Comparison of ENCODE assay signal across 1 cellular context in genomic region chr17:41962768-41963434, GRCh38.
TF ChIP-seq lines count a peak whose summit lies in the region.

No MANE protein-coding gene starts in this region.

TF ChIP-seq in HepG2, 621 proteins besides CTCF, POLR2A, EP300 and RAD21 (continued from another document):
- TF ChIP-seq ZBTB20 (CRISPR knock-in tag; IDR thresholded peaks at IDR 0.05; ENCODE audit: borderline replicate concordance, low read depth) (peak; percentile 71; the same call in 1 of the 2 replicates), ZBTB7B (CRISPR knock-in tag; IDR thresholded peaks at IDR 0.05) (peak; percentile 91), RARA (CRISPR knock-in tag; IDR thresholded peaks at IDR 0.05) (0 out of 2 replicates have a peak, but pooled peaks have one; percentile 34), NFKB2 (CRISPR knock-in tag; IDR thresholded peaks at IDR 0.05; ENCODE audit: borderline replicate concordance) (peak; percentile 49; the same call in 1 of the 2 replicates), ZNF121 (CRISPR knock-in tag; IDR thresholded peaks at IDR 0.05) (peak; percentile 68; the same call in 1 of the 2 replicates), GATAD2A (CRISPR knock-in tag; IDR thresholded peaks at IDR 0.05) (peak; percentile 68), ARID4A (CRISPR knock-in tag; IDR thresholded peaks at IDR 0.05; ENCODE audit: borderline replicate concordance) (peak; percentile 47; the same call in 1 of the 2 replicates), FOXK1 (CRISPR knock-in tag; IDR thresholded peaks at IDR 0.05; ENCODE audit: borderline replicate concordance, low read depth) (peak; percentile 36; the same call in 1 of the 2 replicates), SMC3 (IDR thresholded peaks at IDR 0.05; ENCODE audit: low read length) (peak; percentile 90), ZNF547 (CRISPR knock-in tag; IDR thresholded peaks at IDR 0.05) (peak; percentile 87; the same call in 1 of the 2 replicates), KDM5B (CRISPR knock-in tag; IDR thresholded peaks at IDR 0.05; ENCODE audit: borderline replicate concordance) (0 out of 2 replicates have a peak, but pooled peaks have one; percentile 23), ZNF788 (CRISPR knock-in tag; IDR thresholded peaks at IDR 0.05; ENCODE audit: borderline replicate concordance) (peak; percentile 44; the same call in 1 of the 2 replicates), CENPX (CRISPR knock-in tag; IDR thresholded peaks at IDR 0.05) (no peak), ZNF512B (CRISPR knock-in tag; IDR thresholded peaks at IDR 0.05; ENCODE audit: borderline replicate concordance) (0 out of 2 replicates have a peak, but pooled peaks have one; percentile 44), TAF1 (CRISPR knock-in tag; IDR thresholded peaks at IDR 0.05) (no peak), HNF4A (CRISPR knock-in tag; IDR thresholded peaks at IDR 0.05) (peak; percentile 49), ZNF605 (CRISPR knock-in tag; IDR thresholded peaks at IDR 0.05) (peak; percentile 66; the same call in 1 of the 2 replicates), HIVEP1 (CRISPR knock-in tag; IDR thresholded peaks at IDR 0.05) (0 out of 2 replicates have a peak, but pooled peaks have one; percentile 36), ZSCAN25 (CRISPR knock-in tag; IDR thresholded peaks at IDR 0.05) (peak; percentile 59; the same call in 1 of the 2 replicates), SAP130 (CRISPR knock-in tag; IDR thresholded peaks at IDR 0.05; ENCODE audit: low read depth) (peak; percentile 44; the same call in 1 of the 2 replicates), KDM2A (CRISPR knock-in tag; IDR thresholded peaks at IDR 0.05; ENCODE audit: borderline replicate concordance, low read depth) (peak; percentile 68; the same call in 1 of the 2 replicates), RXRB (CRISPR knock-in tag; IDR thresholded peaks at IDR 0.05; ENCODE audit: borderline replicate concordance) (peak; percentile 57; the same call in 1 of the 2 replicates), TFDP1 (CRISPR knock-in tag; IDR thresholded peaks at IDR 0.05; ENCODE audit: borderline replicate concordance) (no peak), PRMT3 (CRISPR knock-in tag; IDR thresholded peaks at IDR 0.05; ENCODE audit: borderline replicate concordance, low read depth) (no peak), IKZF5 (CRISPR knock-in tag; IDR thresholded peaks at IDR 0.05) (0 out of 2 replicates have a peak, but pooled peaks have one; percentile 31), MATR3 (CRISPR knock-in tag; IDR thresholded peaks at IDR 0.05) (no peak), FOXJ3 (CRISPR knock-in tag; IDR thresholded peaks at IDR 0.05; ENCODE audit: borderline replicate concordance) (no peak)
